9 cellular contexts compared by ENCODE assay signal in the genomic region with DNA sequence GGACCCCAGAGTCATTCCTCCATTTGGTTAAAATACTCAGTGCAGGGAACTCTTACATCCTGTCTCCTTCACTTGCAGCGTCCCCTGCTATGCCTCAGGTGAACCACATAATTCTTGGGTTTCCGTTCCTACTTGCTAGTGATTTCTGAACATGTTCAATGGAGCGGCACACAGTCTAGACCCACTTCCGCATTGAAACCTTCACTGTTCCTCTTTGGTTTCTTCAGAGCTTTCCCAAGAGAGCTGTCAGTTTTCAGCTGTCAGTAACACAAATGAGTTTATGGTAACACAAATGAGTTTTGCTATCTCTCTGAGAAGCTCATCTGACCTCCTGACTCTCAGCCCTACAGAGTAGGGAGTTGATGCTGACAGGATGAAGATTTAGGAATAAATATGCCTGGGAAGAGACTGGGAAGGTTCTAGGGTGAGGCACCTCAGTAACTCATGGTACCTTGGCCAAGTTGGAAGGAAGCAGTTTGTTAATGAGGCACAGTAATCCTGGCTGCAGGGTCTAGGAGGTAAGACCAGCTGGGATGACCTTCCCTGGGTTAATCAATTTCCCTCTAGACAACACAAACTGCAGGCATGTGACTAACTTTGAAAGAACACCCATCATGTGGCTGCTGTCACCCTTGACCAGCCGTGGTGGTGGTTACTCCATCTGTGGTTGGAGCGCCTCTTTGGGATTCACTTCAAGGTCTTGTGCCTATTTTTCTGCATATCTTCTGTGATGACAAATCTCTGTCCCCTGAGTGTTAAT. TPM values are rescaled to one million over a fixed set of nuclear protein-coding genes. Genes with fewer than 3 reads are reported as not detected.
DNase-seq lines count a peak whose midpoint lies in the region; ATAC-seq, FAIRE-seq and TF ChIP-seq lines count a peak whose summit lies in the region.
"Had no signal": no experiment of that assay in that cellular context is flagged by ENCODE, and none has a peak within 500 bp of the region (broad histone marks: within the 10 kb centered on the region; RNA-seq: fewer than 3 reads in every experiment).

No MANE protein-coding gene starts in this region.

- ATAC-seq in GM21529 (IDR thresholded peaks at IDR 0.05; ENCODE audit: unreplicated experiment) (peak; percentile 84), pancreas (no peak), SK-N-SH treated with all-trans-retinoic acid at 6 μM for 48 hours (no peak)

- no peak overlapping the region for H3K4me3 ChIP-seq in GM12865 (ENCODE audit: low read depth, low read length)
- H3K4me3 ChIP-seq in Jurkat, Clone E6-1 (ENCODE audit: low read length), result no peak overlapping the region
- no peak overlapping the region for H3K4me3 ChIP-seq in pancreas
- H3K4me3 ChIP-seq: lung had no signal

- H3K27me3 Mint-ChIP-seq in activated naive CD8-positive, alpha-beta T cell, result no peaks in the 10 kb centered on the region

- WGBS in pancreas, 2 donors, result 87 to 89% methylated on average over 6 of the region's 6 CpGs

- H3K36me3 ChIP-seq in pancreas, result peaks cover 0 to 13% (median 0%) of the 10 kb centered on the region in 3 donors

- H3K9me3 Mint-ChIP-seq in activated naive CD8-positive, alpha-beta T cell (ENCODE audit: low read depth), result no peaks in the 10 kb centered on the region

- H3K27me3 ChIP-seq in pancreas, result no peaks in the 10 kb centered on the region

- peak overlapping the region; percentile 70 for H3K4me3 Mint-ChIP-seq in activated naive CD8-positive, alpha-beta T cell

- H3K36me3 Mint-ChIP-seq in activated naive CD8-positive, alpha-beta T cell, result peaks cover 4% of the 10 kb centered on the region

- H3K4me1 Mint-ChIP-seq in activated naive CD8-positive, alpha-beta T cell (ENCODE audit: low read depth), result peaks cover 67% of the 10 kb centered on the region

- no peak overlapping the region for H3K27ac ChIP-seq in pancreas

- intact Hi-C loops in pancreas (cut with DNase I), result no loop called here

- no peaks in the 10 kb centered on the region for H3K9me3 ChIP-seq in pancreas

- no peak for FAIRE-seq in pancreas (lab: Jason Lieb, UNC)

- peak; percentile 96 for DNase-seq in GM12865 (ENCODE audit: low read depth)
- peak; percentile 91 for DNase-seq in Jurkat, Clone E6-1 (ENCODE audit: low read depth, low spot score)
- no peak for DNase-seq in OCI-M1 (lab: John Stamatoyannopoulos, UW)
- DNase-seq in pancreas, result no peak
- no peak for DNase-seq in NCI-H226

- peaks cover 0 to 8% (median 5%) of the 10 kb centered on the region in 3 donors for H3K4me1 ChIP-seq in pancreas

- peak overlapping the region; percentile 87 for H3K27ac Mint-ChIP-seq in activated naive CD8-positive, alpha-beta T cell

- no peak for TF ChIP-seq CTCF in GM12865 (IDR thresholded peaks at IDR 0.05; ENCODE audit: insufficient read depth, low read depth, low read length, missing control alignments)
- TF ChIP-seq CTCF in pancreas (IDR thresholded peaks at IDR 0.05), result no peak

TF ChIP-seq in SK-N-SH treated with all-trans-retinoic acid at 6 μM for 48 hours, 23 proteins besides CTCF, POLR2A, EP300 and RAD21 (continues in another document):
- TF ChIP-seq RARB (CRISPR knock-in tag; IDR thresholded peaks at IDR 0.05) (no peak), BACH2 (CRISPR knock-in tag; IDR thresholded peaks at IDR 0.05; ENCODE audit: borderline replicate concordance) (no peak), ZFP3 (CRISPR knock-in tag; IDR thresholded peaks at IDR 0.05) (no peak), ESRRG (CRISPR knock-in tag; IDR thresholded peaks at IDR 0.05) (no peak), SNAI2 (CRISPR knock-in tag; IDR thresholded peaks at IDR 0.05) (no peak), PPARA (CRISPR knock-in tag; IDR thresholded peaks at IDR 0.05; ENCODE audit: borderline replicate concordance) (no peak), ZC3H10 (CRISPR knock-in tag; IDR thresholded peaks at IDR 0.05) (no peak), ARNTL (CRISPR knock-in tag; IDR thresholded peaks at IDR 0.05; ENCODE audit: borderline replicate concordance, low read depth) (no peak), TOX (CRISPR knock-in tag; IDR thresholded peaks at IDR 0.05; ENCODE audit: borderline replicate concordance) (no peak), ZNF565 (CRISPR knock-in tag; conservative IDR thresholded peaks at IDR 0.05; ENCODE audit: low read depth) (no peak), OSR1 (CRISPR knock-in tag; IDR thresholded peaks at IDR 0.05) (no peak), ZFP30 (CRISPR knock-in tag; IDR thresholded peaks at IDR 0.05) (no peak)
- TF ChIP-seq, protein P1, sequence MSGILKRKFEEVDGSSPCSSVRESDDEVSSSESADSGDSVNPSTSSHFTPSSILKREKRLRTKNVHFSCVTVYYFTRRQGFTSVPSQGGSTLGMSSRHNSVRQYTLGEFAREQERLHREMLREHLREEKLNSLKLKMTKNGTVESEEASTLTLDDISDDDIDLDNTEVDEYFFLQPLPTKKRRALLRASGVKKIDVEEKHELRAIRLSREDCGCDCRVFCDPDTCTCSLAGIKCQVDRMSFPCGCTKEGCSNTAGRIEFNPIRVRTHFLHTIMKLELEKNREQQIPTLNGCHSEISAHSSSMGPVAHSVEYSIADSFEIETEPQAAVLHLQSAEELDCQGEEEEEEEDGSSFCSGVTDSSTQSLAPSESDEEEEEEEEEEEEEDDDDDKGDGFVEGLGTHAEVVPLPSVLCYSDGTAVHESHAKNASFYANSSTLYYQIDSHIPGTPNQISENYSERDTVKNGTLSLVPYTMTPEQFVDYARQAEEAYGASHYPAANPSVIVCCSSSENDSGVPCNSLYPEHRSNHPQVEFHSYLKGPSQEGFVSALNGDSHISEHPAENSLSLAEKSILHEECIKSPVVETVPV (CRISPR knock-in tag; IDR thresholded peaks at IDR 0.05), result no peak
- TF ChIP-seq, protein P2, sequence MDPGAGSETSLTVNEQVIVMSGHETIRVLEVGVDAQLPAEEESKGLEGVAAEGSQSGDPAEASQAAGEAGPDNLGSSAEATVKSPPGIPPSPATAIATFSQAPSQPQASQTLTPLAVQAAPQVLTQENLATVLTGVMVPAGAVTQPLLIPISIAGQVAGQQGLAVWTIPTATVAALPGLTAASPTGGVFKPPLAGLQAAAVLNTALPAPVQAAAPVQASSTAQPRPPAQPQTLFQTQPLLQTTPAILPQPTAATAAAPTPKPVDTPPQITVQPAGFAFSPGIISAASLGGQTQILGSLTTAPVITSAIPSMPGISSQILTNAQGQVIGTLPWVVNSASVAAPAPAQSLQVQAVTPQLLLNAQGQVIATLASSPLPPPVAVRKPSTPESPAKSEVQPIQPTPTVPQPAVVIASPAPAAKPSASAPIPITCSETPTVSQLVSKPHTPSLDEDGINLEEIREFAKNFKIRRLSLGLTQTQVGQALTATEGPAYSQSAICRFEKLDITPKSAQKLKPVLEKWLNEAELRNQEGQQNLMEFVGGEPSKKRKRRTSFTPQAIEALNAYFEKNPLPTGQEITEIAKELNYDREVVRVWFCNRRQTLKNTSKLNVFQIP (CRISPR knock-in tag; IDR thresholded peaks at IDR 0.05; ENCODE audit: borderline replicate concordance, low read depth), result no peak
- TF ChIP-seq, protein P3, sequence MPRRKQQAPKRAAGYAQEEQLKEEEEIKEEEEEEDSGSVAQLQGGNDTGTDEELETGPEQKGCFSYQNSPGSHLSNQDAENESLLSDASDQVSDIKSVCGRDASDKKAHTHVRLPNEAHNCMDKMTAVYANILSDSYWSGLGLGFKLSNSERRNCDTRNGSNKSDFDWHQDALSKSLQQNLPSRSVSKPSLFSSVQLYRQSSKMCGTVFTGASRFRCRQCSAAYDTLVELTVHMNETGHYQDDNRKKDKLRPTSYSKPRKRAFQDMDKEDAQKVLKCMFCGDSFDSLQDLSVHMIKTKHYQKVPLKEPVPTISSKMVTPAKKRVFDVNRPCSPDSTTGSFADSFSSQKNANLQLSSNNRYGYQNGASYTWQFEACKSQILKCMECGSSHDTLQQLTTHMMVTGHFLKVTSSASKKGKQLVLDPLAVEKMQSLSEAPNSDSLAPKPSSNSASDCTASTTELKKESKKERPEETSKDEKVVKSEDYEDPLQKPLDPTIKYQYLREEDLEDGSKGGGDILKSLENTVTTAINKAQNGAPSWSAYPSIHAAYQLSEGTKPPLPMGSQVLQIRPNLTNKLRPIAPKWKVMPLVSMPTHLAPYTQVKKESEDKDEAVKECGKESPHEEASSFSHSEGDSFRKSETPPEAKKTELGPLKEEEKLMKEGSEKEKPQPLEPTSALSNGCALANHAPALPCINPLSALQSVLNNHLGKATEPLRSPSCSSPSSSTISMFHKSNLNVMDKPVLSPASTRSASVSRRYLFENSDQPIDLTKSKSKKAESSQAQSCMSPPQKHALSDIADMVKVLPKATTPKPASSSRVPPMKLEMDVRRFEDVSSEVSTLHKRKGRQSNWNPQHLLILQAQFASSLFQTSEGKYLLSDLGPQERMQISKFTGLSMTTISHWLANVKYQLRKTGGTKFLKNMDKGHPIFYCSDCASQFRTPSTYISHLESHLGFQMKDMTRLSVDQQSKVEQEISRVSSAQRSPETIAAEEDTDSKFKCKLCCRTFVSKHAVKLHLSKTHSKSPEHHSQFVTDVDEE (CRISPR knock-in tag; IDR thresholded peaks at IDR 0.05), result no peak
- TF ChIP-seq, protein P4, sequence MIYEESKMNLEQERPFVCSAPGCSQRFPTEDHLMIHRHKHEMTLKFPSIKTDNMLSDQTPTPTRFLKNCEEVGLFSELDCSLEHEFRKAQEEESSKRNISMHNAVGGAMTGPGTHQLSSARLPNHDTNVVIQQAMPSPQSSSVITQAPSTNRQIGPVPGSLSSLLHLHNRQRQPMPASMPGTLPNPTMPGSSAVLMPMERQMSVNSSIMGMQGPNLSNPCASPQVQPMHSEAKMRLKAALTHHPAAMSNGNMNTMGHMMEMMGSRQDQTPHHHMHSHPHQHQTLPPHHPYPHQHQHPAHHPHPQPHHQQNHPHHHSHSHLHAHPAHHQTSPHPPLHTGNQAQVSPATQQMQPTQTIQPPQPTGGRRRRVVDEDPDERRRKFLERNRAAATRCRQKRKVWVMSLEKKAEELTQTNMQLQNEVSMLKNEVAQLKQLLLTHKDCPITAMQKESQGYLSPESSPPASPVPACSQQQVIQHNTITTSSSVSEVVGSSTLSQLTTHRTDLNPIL (CRISPR knock-in tag; IDR thresholded peaks at IDR 0.05; ENCODE audit: low read depth), result no peak

RNA-seq across cellular contexts. Expression of a gene that starts 5.4 kb away (rescaled TPM):
- polyA plus RNA-seq in Jurkat, Clone E6-1 (2012; ENCODE audit: insufficient read depth, insufficient read length), result 22.3 TPM
- total RNA-seq in pancreas, result 10 to 100 TPM; 11.1 to 19.0 (median 16.5) TPM
- polyA plus RNA-seq in pancreas, result 10 to 100 TPM in 1 of 2 donors, 1 to 10 TPM in 1; 9.6 to 13.7 TPM

RNA-seq across cellular contexts. Expression of a gene that starts 9.7 kb away (rescaled TPM):
- not detected for polyA plus RNA-seq in Jurkat, Clone E6-1 (2012; ENCODE audit: insufficient read depth, insufficient read length)
- total RNA-seq in pancreas, result under 1 TPM in 1 of 6 donors, not detected in 5; 0.44 TPM
- not detected for polyA plus RNA-seq in pancreas
- total RNA-seq: lung had no signal

RNA-seq across cellular contexts. Expression of a gene that starts 20.2 kb away (rescaled TPM):
- 3.6 TPM for polyA plus RNA-seq in Jurkat, Clone E6-1 (2012; ENCODE audit: insufficient read depth, insufficient read length)
- total RNA-seq in pancreas, result 100 to 1,000 TPM in 2 of 6 donors, 10 to 100 TPM in 4; 50.9 to 208 (median 56.0) TPM
- polyA plus RNA-seq in pancreas, result 10 to 100 TPM; 48.2 to 54.8 TPM

RNA-seq across cellular contexts. Expression of a gene that starts 39.7 kb away (rescaled TPM):
- 80.6 TPM for polyA plus RNA-seq in Jurkat, Clone E6-1 (2012; ENCODE audit: insufficient read depth, insufficient read length)
- 10 to 100 TPM; 11.6 to 25.7 (median 17.9) TPM for total RNA-seq in pancreas
- polyA plus RNA-seq in pancreas, result 10 to 100 TPM; 21.2 to 31.0 TPM

RNA-seq across cellular contexts. Expression of a gene that starts 47.5 kb away (rescaled TPM):
- 58.1 TPM for polyA plus RNA-seq in Jurkat, Clone E6-1 (2012; ENCODE audit: insufficient read depth, insufficient read length)
- 10 to 100 TPM; 35.3 to 59.1 (median 46.2) TPM for total RNA-seq in pancreas
- polyA plus RNA-seq in pancreas, result 10 to 100 TPM; 60.7 to 69.1 TPM

Comparison
In these comparisons a context has a peak if more than half of its experiments do, and no peak if none do; other contexts are left out.
1. DNase-seq: peak in GM12865 (single experiment) and Jurkat, Clone E6-1 (single experiment); none in OCI-M1 (single experiment), pancreas (0 of 6) and NCI-H226 (single experiment).